16 cellular contexts compared by ENCODE assay signal in the genomic region with DNA sequence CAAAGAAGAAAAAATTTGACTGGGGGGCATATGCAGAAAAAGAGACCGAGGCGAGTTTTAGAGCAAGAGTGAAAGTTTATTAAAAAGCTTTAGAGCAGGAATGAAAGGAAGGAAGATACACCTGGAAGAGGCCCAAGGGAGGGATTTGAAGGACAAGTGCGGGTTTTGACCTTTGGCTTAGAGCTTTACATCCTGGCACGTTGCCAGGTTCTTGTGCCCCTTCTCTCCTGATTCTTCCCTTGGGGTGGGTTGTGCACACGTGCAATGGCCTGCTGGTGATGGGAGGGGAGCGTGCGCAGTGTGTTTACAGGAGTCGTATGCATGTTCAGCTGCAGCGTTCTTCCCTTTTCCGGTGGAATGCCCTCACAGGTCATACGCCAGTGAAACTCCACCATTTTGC.
A peak's percentile ranks its signal among the peaks of the same experiment; 100 is the strongest.
DNase-seq lines count a peak whose midpoint lies in the region; ATAC-seq and TF ChIP-seq lines count a peak whose summit lies in the region.
"Had no signal": no experiment of that assay in that cellular context is flagged by ENCODE, and none has a peak within 500 bp of the region (broad histone marks: within the 10 kb centered on the region; RNA-seq: fewer than 3 reads in every experiment).

No MANE protein-coding gene starts in this region.

- peaks cover 8% of the 10 kb centered on the region for H3K4me1 Mint-ChIP-seq in neural crest cell
- H3K4me1 Mint-ChIP-seq in activated CD8-positive, alpha-beta T cell treated with anti-CD3 and anti-CD28 coated beads for 36 hours (ENCODE audit: low read depth) = no peaks in the 10 kb centered on the region
- H3K4me1 Mint-ChIP-seq: B cell; CD4-positive, CD25-positive, alpha-beta regulatory T cell had no signal

- H3K9me3 ChIP-seq in heart left ventricle = no peaks in the 10 kb centered on the region
- H3K9me3 ChIP-seq: BLaER1, Caco-2 had no signal

- H3K9me3 Mint-ChIP-seq in neural crest cell = no peaks in the 10 kb centered on the region
- H3K9me3 Mint-ChIP-seq in activated CD8-positive, alpha-beta T cell treated with anti-CD3 and anti-CD28 coated beads for 36 hours = no peaks in the 10 kb centered on the region
- H3K9me3 Mint-ChIP-seq: CD8-positive, alpha-beta T cell had no signal

- no peak for TF ChIP-seq POLR2A in heart left ventricle (IDR thresholded peaks at IDR 0.05)

- DNase-seq in left ventricle myocardium superior (peak; percentile 24), heart left ventricle (no peak), neural crest cell (ENCODE audit: low read depth, low spot score) (no peak), NCI-H187 treated with DMSO at 0.1 percent for 48 hours (lab: John Stamatoyannopoulos, UW) (no peak)
- no peak for DNase-seq in activated CD8-positive, alpha-beta T cell treated with anti-CD3 and anti-CD28 coated beads for 36 hours
- DNase-seq: Caco-2; CD4-positive, CD25-positive, alpha-beta regulatory T cell; CD8-positive, alpha-beta T cell; DMS153; DND-41; GOT3; HCEC 1CT had no signal

- POLR2A ChIA-PET in activated CD8-positive, alpha-beta T cell treated with anti-CD3 and anti-CD28 coated beads for 36 hours (lab: Charles Lee) = no interaction called here

- H3K36me3 Mint-ChIP-seq in neural crest cell (ENCODE audit: low read depth) = peaks cover 27% of the 10 kb centered on the region
- H3K36me3 Mint-ChIP-seq in activated CD8-positive, alpha-beta T cell treated with anti-CD3 and anti-CD28 coated beads for 36 hours (ENCODE audit: low read depth) = peaks cover 67% of the 10 kb centered on the region

- no peak overlapping the region for H3K4me3 Mint-ChIP-seq in neural crest cell
- no peak overlapping the region for H3K4me3 Mint-ChIP-seq in activated CD8-positive, alpha-beta T cell treated with anti-CD3 and anti-CD28 coated beads for 36 hours
- H3K4me3 Mint-ChIP-seq: B cell; CD4-positive, CD25-positive, alpha-beta regulatory T cell; CD8-positive, alpha-beta T cell had no signal

- WGBS in heart left ventricle, 4 donors = 91 to 94% (median 93%) methylated on average over 11 of the region's 11 CpGs

- H3K4me3 ChIP-seq in heart left ventricle = no peak overlapping the region
- H3K4me3 ChIP-seq: BLaER1 had no signal

- CTCF ChIA-PET in activated CD8-positive, alpha-beta T cell treated with anti-CD3 and anti-CD28 coated beads for 36 hours (lab: Charles Lee) = no interaction called here

- TF ChIP-seq RAD21 in Ishikawa (IDR thresholded peaks at IDR 0.05; ENCODE audit: low read depth) = no peak

- no peak overlapping the region for H3K27ac ChIP-seq in heart left ventricle
- H3K27ac ChIP-seq: BLaER1, C4-2B had no signal

- TF ChIP-seq CTCF in heart left ventricle (IDR thresholded peaks at IDR 0.05) (no peak), neural crest cell (conservative IDR thresholded peaks at IDR 0.05) (no peak)
- no peak for TF ChIP-seq CTCF in activated CD8-positive, alpha-beta T cell treated with anti-CD3 and anti-CD28 coated beads for 36 hours (IDR thresholded peaks at IDR 0.05)

- no peaks in the 10 kb centered on the region for H3K27me3 Mint-ChIP-seq in neural crest cell (ENCODE audit: low read depth)
- H3K27me3 Mint-ChIP-seq in activated CD8-positive, alpha-beta T cell treated with anti-CD3 and anti-CD28 coated beads for 36 hours = no peaks in the 10 kb centered on the region
- H3K27me3 Mint-ChIP-seq: B cell; CD4-positive, CD25-positive, alpha-beta regulatory T cell had no signal

- intact Hi-C loops in left ventricle myocardium superior (cut with micrococcal nuclease) = no loop called here
- intact Hi-C loops in heart left ventricle (cut with DNase I) = no loop called here
- intact Hi-C loops in activated CD8-positive, alpha-beta T cell treated with anti-CD3 and anti-CD28 coated beads for 36 hours (cut with micrococcal nuclease) = no loop called here

- H3K27me3 ChIP-seq in heart left ventricle = no peaks in the 10 kb centered on the region
- H3K27me3 ChIP-seq: BLaER1 had no signal

- H3K36me3 ChIP-seq in heart left ventricle = peaks cover 0 to 73% (median 43%) of the 10 kb centered on the region in 9 donors

- ATAC-seq in left ventricle myocardium superior = no peak
- ATAC-seq in heart left ventricle = no peak
- no peak for ATAC-seq in activated CD8-positive, alpha-beta T cell treated with anti-CD3 and anti-CD28 coated beads for 36 hours
- ATAC-seq: CD8-positive, alpha-beta T cell had no signal

- TF ChIP-seq EP300 in Ishikawa (IDR thresholded peaks at IDR 0.05; ENCODE audit: borderline replicate concordance) = no peak

- H3K4me1 ChIP-seq in heart left ventricle = no peaks in the 10 kb centered on the region
- H3K4me1 ChIP-seq: BLaER1, Caco-2 had no signal

- H3K27ac Mint-ChIP-seq in neural crest cell (ENCODE audit: unreplicated experiment) = peak overlapping the region; percentile 12
- no peak overlapping the region for H3K27ac Mint-ChIP-seq in activated CD8-positive, alpha-beta T cell treated with anti-CD3 and anti-CD28 coated beads for 36 hours
- H3K27ac Mint-ChIP-seq: B cell; CD4-positive, CD25-positive, alpha-beta regulatory T cell; CD8-positive, alpha-beta T cell had no signal

TF ChIP-seq in Ishikawa, 13 proteins besides CTCF, POLR2A, EP300 and RAD21:
- TF ChIP-seq NFIC (IDR thresholded peaks at IDR 0.05) (0 out of 2 replicates have a peak, but pooled peaks have one; percentile 22), CEBPB (IDR thresholded peaks at IDR 0.05) (no peak)
